ENCODE assay signal across 8 cellular contexts in the genomic region with DNA sequence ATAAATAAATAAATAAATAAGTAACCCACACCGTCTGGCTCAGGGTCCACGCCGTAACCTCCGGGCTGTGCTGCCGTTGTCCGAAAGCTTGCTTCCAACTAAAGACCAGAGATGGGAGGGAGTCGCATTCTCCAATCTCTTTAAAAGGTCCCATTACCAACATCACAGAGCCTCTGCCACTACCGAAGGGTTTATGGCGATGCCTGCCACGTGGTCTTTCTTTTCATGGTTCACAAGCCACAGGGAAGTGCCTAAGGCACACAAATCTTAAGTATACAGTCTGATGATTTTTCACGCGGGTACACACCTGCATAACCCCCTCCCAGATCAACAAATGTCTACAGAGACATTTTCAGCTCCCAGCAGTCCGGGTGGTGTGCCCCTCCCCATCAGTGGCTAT. TPM values are rescaled to one million over a fixed set of nuclear protein-coding genes. Genes with fewer than 3 reads are reported as not detected.
DNase-seq lines count a peak whose midpoint lies in the region; ATAC-seq and TF ChIP-seq lines count a peak whose summit lies in the region.

No MANE protein-coding gene starts in this region.

- peaks cover 40% of the 10 kb centered on the region for H3K36me3 Mint-ChIP-seq in activated naive CD4-positive, alpha-beta T cell treated with anti-CD3 and anti-CD28 coated beads for 36 hours (ENCODE audit: low read depth)
- H3K36me3 Mint-ChIP-seq in WTC11: peaks cover 2% of the 10 kb centered on the region; the same call in 1 of the 2 replicates

- TF ChIP-seq EP300 in stomach (IDR thresholded peaks at IDR 0.05): no peak

- ATAC-seq in WTC11: no peak
- no peak for ATAC-seq in HG03460 (IDR thresholded peaks at IDR 0.05; ENCODE audit: unreplicated experiment)

- H3K36me3 ChIP-seq in iPS DF 6.9 (ENCODE audit: control insufficient read depth, insufficient read depth, low read length) (peaks cover 2% of the 10 kb centered on the region; the same call in 1 of the 2 replicates), stomach (peaks cover 0 to 8% (median 0%) of the 10 kb centered on the region in 4 donors)

- POLR2A ChIA-PET in WTC11 (lab: Charles Lee): interaction anchor here (0.9 kb wide), 1 partner anchor 97 kb away, joined by 4 read pairs; no protein-coding TSS in a partner anchor

- H3K9me3 ChIP-seq in iPS DF 6.9 (ENCODE audit: control insufficient read depth, insufficient read depth, low read length): no peaks in the 10 kb centered on the region
- H3K9me3 ChIP-seq in stomach: no peaks in the 10 kb centered on the region

- H3K27ac ChIP-seq in iPS DF 6.9 (ENCODE audit: low read length) (no peak overlapping the region), stomach (peak overlapping the region; percentile 84 to 90 (median 88)), caudate nucleus (ENCODE audit: low read depth, low read length) (no peak overlapping the region)

- TF ChIP-seq POLR2A in stomach (IDR thresholded peaks at IDR 0.05): no peak

- CTCF ChIA-PET in activated naive CD4-positive, alpha-beta T cell treated with anti-CD3 and anti-CD28 coated beads for 36 hours (lab: Charles Lee): interaction anchor here (0.6 to 2.7 kb wide), 7 partner anchors 17 to 951 kb away, joined by 3 to 13 read pairs (median 3); no protein-coding TSS in a partner anchor
- CTCF ChIA-PET in WTC11 (lab: Charles Lee): interaction anchor here (1.3 to 3.1 kb wide), 3 partner anchors 56 to 109 kb away, joined by 4 to 9 read pairs (median 6); no protein-coding TSS in a partner anchor

- H3K4me1 ChIP-seq in iPS DF 6.9 (ENCODE audit: control insufficient read depth, insufficient read depth, low read length): peaks cover 4% of the 10 kb centered on the region; the same call in 1 of the 2 replicates
- H3K4me1 ChIP-seq in stomach: peaks cover 43 to 73% (median 58%) of the 10 kb centered on the region in 4 donors

- no peaks in the 10 kb centered on the region for H3K9me3 Mint-ChIP-seq in activated naive CD4-positive, alpha-beta T cell treated with anti-CD3 and anti-CD28 coated beads for 36 hours
- no peaks in the 10 kb centered on the region for H3K9me3 Mint-ChIP-seq in WTC11

- H3K4me1 Mint-ChIP-seq in activated naive CD4-positive, alpha-beta T cell treated with anti-CD3 and anti-CD28 coated beads for 36 hours (ENCODE audit: low read depth): peaks cover 47% of the 10 kb centered on the region
- H3K4me1 Mint-ChIP-seq in WTC11: peaks cover 42% of the 10 kb centered on the region

- TF ChIP-seq CTCF in WTC11 (IDR thresholded peaks at IDR 0.05) (no peak), stomach (IDR thresholded peaks at IDR 0.05) (no peak)

- H3K4me3 Mint-ChIP-seq in activated naive CD4-positive, alpha-beta T cell treated with anti-CD3 and anti-CD28 coated beads for 36 hours: peak overlapping the region; percentile 96
- peak overlapping the region; percentile 96 for H3K4me3 Mint-ChIP-seq in WTC11

- H3K27me3 Mint-ChIP-seq in activated naive CD4-positive, alpha-beta T cell treated with anti-CD3 and anti-CD28 coated beads for 36 hours (ENCODE audit: low read depth): no peaks in the 10 kb centered on the region
- H3K27me3 Mint-ChIP-seq in WTC11 (ENCODE audit: low read depth): peaks cover 11% of the 10 kb centered on the region

- intact Hi-C loops in activated naive CD4-positive, alpha-beta T cell treated with anti-CD3 and anti-CD28 coated beads for 36 hours (cut with micrococcal nuclease): loop anchor here (1.0 kb wide), 1 partner anchor 16 kb away; no protein-coding TSS in a partner anchor
- intact Hi-C loops in stomach (cut with DNase I; ENCODE audit: low total_unique reads): no loop called here

- no CpG with 5 or more reads among the region's 13 CpGs for WGBS in iPS DF 6.9 (ENCODE audit: insufficient coverage, insufficient read length)
- WGBS in stomach, 5 donors: 9 to 37% (median 24%) methylated on average over 13 of the region's 13 CpGs

- H3K27me3 ChIP-seq in iPS DF 6.9 (ENCODE audit: control insufficient read depth, insufficient read depth, low read length) (no peaks in the 10 kb centered on the region), stomach (no peaks in the 10 kb centered on the region)

- H3K27ac Mint-ChIP-seq in activated naive CD4-positive, alpha-beta T cell treated with anti-CD3 and anti-CD28 coated beads for 36 hours: peak overlapping the region; percentile 77
- H3K27ac Mint-ChIP-seq in WTC11: no peak overlapping the region

- H3K4me3 ChIP-seq in iPS DF 6.9 (ENCODE audit: low read length) (peak overlapping the region; percentile 77; the same call in 1 of the 2 replicates), stomach (peak overlapping the region; percentile 88 to 92 (median 89))

- peak; percentile 48 for DNase-seq in activated naive CD4-positive, alpha-beta T cell treated with anti-CD3 and anti-CD28 coated beads for 36 hours
- DNase-seq in activated naive CD4-positive, alpha-beta T cell (lab: John Stamatoyannopoulos, UW): no peak
- DNase-seq in WTC11 (ENCODE audit: low spot score) (no peak), iPS DF 6.9 (ENCODE audit: low read depth, low spot score) (no peak), stomach (no peak), mucosa of gallbladder (ENCODE audit: low spot score) (no peak), caudate nucleus (lab: John Stamatoyannopoulos, UW) (no peak)

TF ChIP-seq in WTC11, 78 proteins besides CTCF, POLR2A, EP300 and RAD21 (continues in another document):
- TF ChIP-seq, protein P1, sequence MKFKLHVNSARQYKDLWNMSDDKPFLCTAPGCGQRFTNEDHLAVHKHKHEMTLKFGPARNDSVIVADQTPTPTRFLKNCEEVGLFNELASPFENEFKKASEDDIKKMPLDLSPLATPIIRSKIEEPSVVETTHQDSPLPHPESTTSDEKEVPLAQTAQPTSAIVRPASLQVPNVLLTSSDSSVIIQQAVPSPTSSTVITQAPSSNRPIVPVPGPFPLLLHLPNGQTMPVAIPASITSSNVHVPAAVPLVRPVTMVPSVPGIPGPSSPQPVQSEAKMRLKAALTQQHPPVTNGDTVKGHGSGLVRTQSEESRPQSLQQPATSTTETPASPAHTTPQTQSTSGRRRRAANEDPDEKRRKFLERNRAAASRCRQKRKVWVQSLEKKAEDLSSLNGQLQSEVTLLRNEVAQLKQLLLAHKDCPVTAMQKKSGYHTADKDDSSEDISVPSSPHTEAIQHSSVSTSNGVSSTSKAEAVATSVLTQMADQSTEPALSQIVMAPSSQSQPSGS (CRISPR knock-in tag; IDR thresholded peaks at IDR 0.05; ENCODE audit: borderline replicate concordance, low read depth): no peak
- no peak for TF ChIP-seq EMX1 (CRISPR knock-in tag; IDR thresholded peaks at IDR 0.05)
- no peak for TF ChIP-seq MYBL2 (CRISPR knock-in tag; IDR thresholded peaks at IDR 0.05)
- TF ChIP-seq IRF2 (CRISPR knock-in tag; IDR thresholded peaks at IDR 0.05; ENCODE audit: borderline replicate concordance, low read depth): no peak
- TF ChIP-seq, protein P2, sequence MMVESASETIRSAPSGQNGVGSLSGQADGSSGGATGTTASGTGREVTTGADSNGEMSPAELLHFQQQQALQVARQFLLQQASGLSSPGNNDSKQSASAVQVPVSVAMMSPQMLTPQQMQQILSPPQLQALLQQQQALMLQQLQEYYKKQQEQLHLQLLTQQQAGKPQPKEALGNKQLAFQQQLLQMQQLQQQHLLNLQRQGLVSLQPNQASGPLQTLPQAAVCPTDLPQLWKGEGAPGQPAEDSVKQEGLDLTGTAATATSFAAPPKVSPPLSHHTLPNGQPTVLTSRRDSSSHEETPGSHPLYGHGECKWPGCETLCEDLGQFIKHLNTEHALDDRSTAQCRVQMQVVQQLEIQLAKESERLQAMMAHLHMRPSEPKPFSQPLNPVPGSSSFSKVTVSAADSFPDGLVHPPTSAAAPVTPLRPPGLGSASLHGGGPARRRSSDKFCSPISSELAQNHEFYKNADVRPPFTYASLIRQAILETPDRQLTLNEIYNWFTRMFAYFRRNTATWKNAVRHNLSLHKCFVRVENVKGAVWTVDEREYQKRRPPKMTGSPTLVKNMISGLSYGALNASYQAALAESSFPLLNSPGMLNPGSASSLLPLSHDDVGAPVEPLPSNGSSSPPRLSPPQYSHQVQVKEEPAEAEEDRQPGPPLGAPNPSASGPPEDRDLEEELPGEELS (CRISPR knock-in tag; IDR thresholded peaks at IDR 0.05): no peak
- TF ChIP-seq GABPB1 (CRISPR knock-in tag; IDR thresholded peaks at IDR 0.05): no peak
- TF ChIP-seq ZNF232 (CRISPR knock-in tag; IDR thresholded peaks at IDR 0.05): no peak
- TF ChIP-seq, protein P3, sequence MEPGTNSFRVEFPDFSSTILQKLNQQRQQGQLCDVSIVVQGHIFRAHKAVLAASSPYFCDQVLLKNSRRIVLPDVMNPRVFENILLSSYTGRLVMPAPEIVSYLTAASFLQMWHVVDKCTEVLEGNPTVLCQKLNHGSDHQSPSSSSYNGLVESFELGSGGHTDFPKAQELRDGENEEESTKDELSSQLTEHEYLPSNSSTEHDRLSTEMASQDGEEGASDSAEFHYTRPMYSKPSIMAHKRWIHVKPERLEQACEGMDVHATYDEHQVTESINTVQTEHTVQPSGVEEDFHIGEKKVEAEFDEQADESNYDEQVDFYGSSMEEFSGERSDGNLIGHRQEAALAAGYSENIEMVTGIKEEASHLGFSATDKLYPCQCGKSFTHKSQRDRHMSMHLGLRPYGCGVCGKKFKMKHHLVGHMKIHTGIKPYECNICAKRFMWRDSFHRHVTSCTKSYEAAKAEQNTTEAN (CRISPR knock-in tag; IDR thresholded peaks at IDR 0.05): no peak
- no peak for TF ChIP-seq NFATC4 (CRISPR knock-in tag; IDR thresholded peaks at IDR 0.05)
- TF ChIP-seq TCF7 (CRISPR knock-in tag; IDR thresholded peaks at IDR 0.05; ENCODE audit: low read depth): no peak
- TF ChIP-seq, protein P4, sequence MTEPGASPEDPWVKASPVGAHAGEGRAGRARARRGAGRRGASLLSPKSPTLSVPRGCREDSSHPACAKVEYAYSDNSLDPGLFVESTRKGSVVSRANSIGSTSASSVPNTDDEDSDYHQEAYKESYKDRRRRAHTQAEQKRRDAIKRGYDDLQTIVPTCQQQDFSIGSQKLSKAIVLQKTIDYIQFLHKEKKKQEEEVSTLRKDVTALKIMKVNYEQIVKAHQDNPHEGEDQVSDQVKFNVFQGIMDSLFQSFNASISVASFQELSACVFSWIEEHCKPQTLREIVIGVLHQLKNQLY (CRISPR knock-in tag; IDR thresholded peaks at IDR 0.05): no peak
- TF ChIP-seq HMGA2 (CRISPR knock-in tag; IDR thresholded peaks at IDR 0.05): no peak
- TF ChIP-seq ZNF416 (CRISPR knock-in tag; IDR thresholded peaks at IDR 0.05): no peak

RNA-seq across cellular contexts. Expression of a gene that starts 1.4 kb away (rescaled TPM):
- total RNA-seq in activated naive CD4-positive, alpha-beta T cell treated with anti-CD3 and anti-CD28 coated beads for 36 hours: 100 to 1,000 TPM; 325 to 328 TPM
- total RNA-seq in WTC11 (2021): 102 to 122 TPM (median 122 TPM) in 3 replicates
- 100 to 1,000 TPM in 3 of 5 donors, 10 to 100 TPM in 2; 40.3 to 184 (median 173) TPM for total RNA-seq in stomach
- polyA plus RNA-seq in stomach: 100 to 1,000 TPM in 2 of 3 donors, 10 to 100 TPM in 1; 52.7 to 187 (median 184) TPM
- total RNA-seq in mucosa of gallbladder: 129 TPM

RNA-seq across cellular contexts. Expression of a gene that starts 31.8 kb away (rescaled TPM):
- total RNA-seq in activated naive CD4-positive, alpha-beta T cell treated with anti-CD3 and anti-CD28 coated beads for 36 hours: 10 to 100 TPM; 45.7 to 50.3 TPM
- total RNA-seq in WTC11 (2021) (55.7 to 56.1 TPM (median 55.8 TPM) in 3 replicates), stomach (10 to 100 TPM; 29.5 to 62.4 (median 43.7) TPM), mucosa of gallbladder (76.2 TPM)
- polyA plus RNA-seq in stomach: 10 to 100 TPM; 10.5 to 14.3 (median 13.6) TPM

Comparison
In these comparisons a context has a peak if more than half of its experiments do, and no peak if none do; other contexts are left out.
1. H3K27ac ChIP-seq: peak in stomach (5 of 5); none in iPS DF 6.9 (single experiment) and caudate nucleus (single experiment).